ENCODE assay signal across 12 cellular contexts in the genomic region with DNA sequence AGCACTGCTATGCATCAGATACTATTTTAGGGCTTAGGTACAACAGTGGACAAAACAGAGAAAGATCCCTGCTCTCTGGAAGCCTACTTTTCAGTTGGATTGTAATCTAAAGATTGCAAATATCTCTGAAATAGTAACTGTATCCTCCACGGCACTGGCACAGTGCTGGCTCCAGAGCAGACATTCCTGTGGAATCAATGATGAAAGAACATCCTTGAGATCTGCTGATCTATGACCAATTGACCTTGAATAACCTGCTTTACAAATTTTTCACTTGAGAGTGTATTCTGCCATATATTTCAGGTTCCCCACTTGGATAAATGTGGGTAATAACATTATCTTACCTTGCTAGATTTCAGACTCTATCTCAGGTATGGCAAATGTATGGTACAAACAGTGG. TPM values are rescaled to one million over a fixed set of nuclear protein-coding genes. Genes with fewer than 3 reads are reported as not detected.
"Had no signal": no experiment of that assay in that cellular context is flagged by ENCODE, and none has a peak within 500 bp of the region (broad histone marks: within the 10 kb centered on the region; RNA-seq: fewer than 3 reads in every experiment).

No MANE protein-coding gene starts in this region.

- H2AFZ ChIP-seq: GM23248 had no signal

- H3K27me3 Mint-ChIP-seq: IgD-negative memory B cell had no signal

- DNase-seq: GM23248, GOT3, H7, HFFc6, KBM-7 had no signal

- H3K27ac Mint-ChIP-seq: HFFc6 had no signal

- H3K4me3 ChIP-seq: GM23248, HAP-1 had no signal

- H3K4me3 Mint-ChIP-seq: HFFc6, IgD-negative memory B cell had no signal

- H3K9me3 Mint-ChIP-seq: HFFc6 had no signal

- ATAC-seq: HCT116, HepG2 had no signal

- H3K36me3 Mint-ChIP-seq: IgD-negative memory B cell had no signal

- H3K9me3 ChIP-seq: HAP-1 had no signal

- H3K4me1 Mint-ChIP-seq: IgD-negative memory B cell had no signal

- H3K36me3 ChIP-seq: HAP-1 had no signal

- H3K27ac ChIP-seq: GM23248, HL-60 had no signal

- H3K4me1 ChIP-seq: HAP-1 had no signal

- H3K9ac ChIP-seq: GM23248 had no signal

RNA-seq across cellular contexts. Expression of gene STAB2, which starts 3.2 kb away (rescaled TPM):
- total RNA-seq: GM23248, H4, H7, HepG2, HFFc6, HT1080 had no signal
- polyA plus RNA-seq: GM23248, HepG2, IgD-negative memory B cell had no signal
